ENCODE assay signal across 1 cellular context in the genomic region with DNA sequence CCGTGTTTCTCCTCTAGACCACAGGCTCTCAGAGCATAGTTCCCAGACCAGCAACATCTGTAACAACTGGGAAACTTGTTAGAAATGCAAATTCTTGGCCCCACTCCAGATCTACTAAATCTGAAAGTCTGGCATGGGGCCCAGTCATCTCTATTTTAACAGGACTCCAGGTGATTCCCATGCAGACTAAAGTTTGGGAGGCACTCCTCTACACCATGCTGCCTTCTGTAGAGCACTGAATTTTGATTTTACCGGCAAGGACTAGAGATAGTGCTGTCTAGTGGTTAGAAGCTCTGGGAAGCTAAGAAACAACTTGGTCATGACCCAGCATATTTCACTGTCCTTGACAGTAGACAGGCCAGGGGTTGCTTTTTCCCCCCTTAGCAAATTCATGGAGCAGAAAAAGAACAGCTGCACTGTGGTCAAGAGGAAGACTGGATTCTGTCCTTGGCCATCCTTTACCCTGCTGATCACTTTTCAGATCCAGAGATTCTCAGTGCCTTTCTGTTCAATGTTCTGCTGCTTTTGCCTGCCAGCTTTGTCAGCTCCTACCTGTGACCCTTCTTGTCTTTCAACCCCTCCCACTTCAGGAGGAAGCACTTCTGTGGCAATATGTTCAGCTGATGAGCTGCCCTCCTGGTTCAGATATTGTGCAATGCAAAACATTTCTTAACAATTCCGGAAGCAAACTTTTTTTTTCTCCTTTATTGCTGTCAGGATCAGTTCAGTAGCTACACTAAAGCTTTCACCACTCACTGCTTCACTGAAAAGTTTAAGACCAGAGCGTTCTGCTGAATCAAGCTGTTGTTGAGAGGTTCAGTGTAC.
TF ChIP-seq lines count a peak whose summit lies in the region.

No MANE protein-coding gene starts in this region.

TF ChIP-seq in HepG2, 621 proteins besides CTCF, POLR2A, EP300 and RAD21 (continued from another document and continues in another):
- TF ChIP-seq ZBTB40 (IDR thresholded peaks at IDR 0.05) (no peak), ZBTB40 (CRISPR knock-in tag; IDR thresholded peaks at IDR 0.05) (peak; percentile 39; the same call in 1 of the 2 replicates), CENPT (CRISPR knock-in tag; IDR thresholded peaks at IDR 0.05; ENCODE audit: low read depth) (no peak), AGO1 (IDR thresholded peaks at IDR 0.05; ENCODE audit: low read depth, low read length, poor library complexity, severe bottlenecking) (no peak), NFYC (CRISPR knock-in tag; IDR thresholded peaks at IDR 0.05) (no peak), PRPF4 (IDR thresholded peaks at IDR 0.05; ENCODE audit: low read depth, low read length, poor library complexity, severe bottlenecking) (no peak), IKZF1 (IDR thresholded peaks at IDR 0.05) (no peak), ISX (CRISPR knock-in tag; conservative IDR thresholded peaks at IDR 0.05) (no peak), MIXL1 (CRISPR knock-in tag; IDR thresholded peaks at IDR 0.05) (peak; percentile 66), CENPX (CRISPR knock-in tag; IDR thresholded peaks at IDR 0.05) (no peak), NR2F1 (CRISPR knock-in tag; IDR thresholded peaks at IDR 0.05) (peak; percentile 48 to 58; a peak in 2 of 4 replicates), YEATS4 (CRISPR knock-in tag; IDR thresholded peaks at IDR 0.05; ENCODE audit: borderline replicate concordance) (0 out of 2 replicates have a peak, but pooled peaks have one; percentile 30), ZNF235 (CRISPR knock-in tag; IDR thresholded peaks at IDR 0.05; ENCODE audit: borderline replicate concordance) (no peak), THYN1 (CRISPR knock-in tag; IDR thresholded peaks at IDR 0.05; ENCODE audit: borderline replicate concordance, low read depth) (no peak), SOX13 (IDR thresholded peaks at IDR 0.05) (peak; percentile 55; the same call in 1 of the 2 replicates), SOX13 (CRISPR knock-in tag; conservative IDR thresholded peaks at IDR 0.05 in 1 of 2, IDR thresholded peaks at IDR 0.05 in 1 of 2) (peak in 1 of 2 experiments; percentile 87; a peak in 2 of 4 replicates), ZNF776 (CRISPR knock-in tag; IDR thresholded peaks at IDR 0.05) (no peak), HNRNPLL (IDR thresholded peaks at IDR 0.05; ENCODE audit: low read depth, low read length, poor library complexity, severe bottlenecking) (no peak), NR2F2 (IDR thresholded peaks at IDR 0.05; ENCODE audit: borderline replicate concordance, low read depth) (peak; percentile 62; the same call in 1 of the 2 replicates), NFKB2 (CRISPR knock-in tag; IDR thresholded peaks at IDR 0.05; ENCODE audit: borderline replicate concordance) (no peak), TCF7L2 (IDR thresholded peaks at IDR 0.05; ENCODE audit: low read depth, low read length) (no peak), ZNF317 (CRISPR knock-in tag; IDR thresholded peaks at IDR 0.05) (peak; percentile 78), XBP1 (CRISPR knock-in tag; IDR thresholded peaks at IDR 0.05) (no peak), ZBTB10 (CRISPR knock-in tag; IDR thresholded peaks at IDR 0.05; ENCODE audit: borderline replicate concordance) (0 out of 2 replicates have a peak, but pooled peaks have one; percentile 41), E2F5 (CRISPR knock-in tag; conservative IDR thresholded peaks at IDR 0.05) (no peak), MEF2D (CRISPR knock-in tag; IDR thresholded peaks at IDR 0.05) (no peak), ZHX1 (CRISPR knock-in tag; IDR thresholded peaks at IDR 0.05; ENCODE audit: low read depth) (0 out of 2 replicates have a peak, but pooled peaks have one; percentile 41), ZNF672 (CRISPR knock-in tag; IDR thresholded peaks at IDR 0.05) (no peak), MBD4 (IDR thresholded peaks at IDR 0.05; ENCODE audit: borderline replicate concordance, low read length) (0 out of 2 replicates have a peak, but pooled peaks have one; percentile 71), SPEN (CRISPR knock-in tag; IDR thresholded peaks at IDR 0.05; ENCODE audit: low read depth) (peak; percentile 30; the same call in 1 of the 2 replicates)
- TF ChIP-seq, protein P1, sequence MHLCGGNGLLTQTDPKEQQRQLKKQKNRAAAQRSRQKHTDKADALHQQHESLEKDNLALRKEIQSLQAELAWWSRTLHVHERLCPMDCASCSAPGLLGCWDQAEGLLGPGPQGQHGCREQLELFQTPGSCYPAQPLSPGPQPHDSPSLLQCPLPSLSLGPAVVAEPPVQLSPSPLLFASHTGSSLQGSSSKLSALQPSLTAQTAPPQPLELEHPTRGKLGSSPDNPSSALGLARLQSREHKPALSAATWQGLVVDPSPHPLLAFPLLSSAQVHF (CRISPR knock-in tag; IDR thresholded peaks at IDR 0.05), result no peak
- TF ChIP-seq, protein P2, sequence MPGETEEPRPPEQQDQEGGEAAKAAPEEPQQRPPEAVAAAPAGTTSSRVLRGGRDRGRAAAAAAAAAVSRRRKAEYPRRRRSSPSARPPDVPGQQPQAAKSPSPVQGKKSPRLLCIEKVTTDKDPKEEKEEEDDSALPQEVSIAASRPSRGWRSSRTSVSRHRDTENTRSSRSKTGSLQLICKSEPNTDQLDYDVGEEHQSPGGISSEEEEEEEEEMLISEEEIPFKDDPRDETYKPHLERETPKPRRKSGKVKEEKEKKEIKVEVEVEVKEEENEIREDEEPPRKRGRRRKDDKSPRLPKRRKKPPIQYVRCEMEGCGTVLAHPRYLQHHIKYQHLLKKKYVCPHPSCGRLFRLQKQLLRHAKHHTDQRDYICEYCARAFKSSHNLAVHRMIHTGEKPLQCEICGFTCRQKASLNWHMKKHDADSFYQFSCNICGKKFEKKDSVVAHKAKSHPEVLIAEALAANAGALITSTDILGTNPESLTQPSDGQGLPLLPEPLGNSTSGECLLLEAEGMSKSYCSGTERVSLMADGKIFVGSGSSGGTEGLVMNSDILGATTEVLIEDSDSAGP (CRISPR knock-in tag; IDR thresholded peaks at IDR 0.05; ENCODE audit: borderline replicate concordance), result no peak
- TF ChIP-seq, protein P3, sequence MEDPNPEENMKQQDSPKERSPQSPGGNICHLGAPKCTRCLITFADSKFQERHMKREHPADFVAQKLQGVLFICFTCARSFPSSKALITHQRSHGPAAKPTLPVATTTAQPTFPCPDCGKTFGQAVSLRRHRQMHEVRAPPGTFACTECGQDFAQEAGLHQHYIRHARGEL (CRISPR knock-in tag; IDR thresholded peaks at IDR 0.05), result no peak
- TF ChIP-seq, protein P4, sequence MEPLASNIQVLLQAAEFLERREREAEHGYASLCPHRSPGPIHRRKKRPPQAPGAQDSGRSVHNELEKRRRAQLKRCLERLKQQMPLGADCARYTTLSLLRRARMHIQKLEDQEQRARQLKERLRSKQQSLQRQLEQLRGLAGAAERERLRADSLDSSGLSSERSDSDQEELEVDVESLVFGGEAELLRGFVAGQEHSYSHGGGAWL (CRISPR knock-in tag; IDR thresholded peaks at IDR 0.05), result no peak
